Comparison of ENCODE assay signal across 9 cellular contexts in genomic region chr12:109844983-109845841, GRCh38. TPM values are rescaled to one million over a fixed set of nuclear protein-coding genes. Genes with fewer than 3 reads are reported as not detected.
DNase-seq lines count a peak whose midpoint lies in the region; ATAC-seq and TF ChIP-seq lines count a peak whose summit lies in the region.
"Had no signal": no experiment of that assay in that cellular context is flagged by ENCODE, and none has a peak within 500 bp of the region (broad histone marks: within the 10 kb centered on the region; RNA-seq: fewer than 3 reads in every experiment).

No MANE protein-coding gene starts in this region.

- H3K4me3 Mint-ChIP-seq in activated T-cell treated with anti-CD3 and anti-CD28 coated beads, Interleukin-2, amount 50 U/mL, for 4 hours: no peak overlapping the region
- H3K4me3 Mint-ChIP-seq in nephron progenitor cell: no peak overlapping the region

- no peaks in the 10 kb centered on the region for H3K36me3 ChIP-seq in PC-3 (ENCODE audit: low read depth, low read length)
- no peaks in the 10 kb centered on the region for H3K36me3 ChIP-seq in fibroblast of lung (ENCODE audit: control insufficient read depth, insufficient read depth, low read length)

- TF ChIP-seq EP300 in Ishikawa (IDR thresholded peaks at IDR 0.05; ENCODE audit: borderline replicate concordance): no peak

- H3K9me3 Mint-ChIP-seq in activated T-cell treated with anti-CD3 and anti-CD28 coated beads, Interleukin-2, amount 50 U/mL, for 4 hours: no peaks in the 10 kb centered on the region
- no peaks in the 10 kb centered on the region for H3K9me3 Mint-ChIP-seq in nephron progenitor cell

- H3K4me1 Mint-ChIP-seq in activated T-cell treated with anti-CD3 and anti-CD28 coated beads, Interleukin-2, amount 50 U/mL, for 4 hours (ENCODE audit: low read depth): peaks cover 2% of the 10 kb centered on the region
- H3K4me1 Mint-ChIP-seq in nephron progenitor cell: peaks cover 8% of the 10 kb centered on the region

- peak; percentile 99 for TF ChIP-seq CTCF in PC-3 (conservative IDR thresholded peaks at IDR 0.05; ENCODE audit: low read depth, low read length)
- peak; percentile 87 to 92 for TF ChIP-seq CTCF in fibroblast of lung (conservative IDR thresholded peaks at IDR 0.05 in 1 of 2, IDR thresholded peaks at IDR 0.05 in 1 of 2; ENCODE audit: low read depth in 1 of 2, low read length in 2 of 2)
- peak; percentile 99 for TF ChIP-seq CTCF in nephron progenitor cell (IDR thresholded peaks at IDR 0.05)

- no peaks in the 10 kb centered on the region for H4K20me1 ChIP-seq in PC-3 (ENCODE audit: low read length)
- H4K20me1 ChIP-seq in fibroblast of lung (ENCODE audit: control insufficient read depth, extremely low read depth, insufficient read depth, low read length): no peaks in the 10 kb centered on the region

- ATAC-seq in GM21447 (IDR thresholded peaks at IDR 0.05; ENCODE audit: unreplicated experiment) (peak; percentile 70), PC-3 (peak; percentile 81)
- peak; percentile 96 to 97 for ATAC-seq in activated T-cell treated with anti-CD3 and anti-CD28 coated beads, Interleukin-2, amount 50 U/mL, for 4 hours

- H2AFZ ChIP-seq in PC-3 (ENCODE audit: low read length) (peak overlapping the region; percentile 87), fibroblast of lung (ENCODE audit: low read length) (peak overlapping the region; percentile 84)

- H3K9me3 ChIP-seq in PC-3 (ENCODE audit: low read length) (no peaks in the 10 kb centered on the region), fibroblast of lung (ENCODE audit: control insufficient read depth, insufficient read depth, low read depth, low read length) (no peaks in the 10 kb centered on the region)

- DNase-seq in Caki2 (ENCODE audit: low read depth) (peak; percentile 73), PC-3 (peak; percentile 93), fibroblast of lung (ENCODE audit: low read depth in 2 of 2) (peak; percentile 63 to 74), nephron progenitor cell (peak; percentile 96)
- DNase-seq in activated T-cell treated with anti-CD3 and anti-CD28 coated beads, Interleukin-2, amount 50 U/mL, for 4 hours: peak; percentile 88
- peak; percentile 84 for DNase-seq in stimulated activated naive CD4-positive, alpha-beta T cell treated with Interleukin-2 at 50 U/mL for 16 hours (lab: John Stamatoyannopoulos, UW)

- no TSS peak for BruUV-seq in PC-3 (replicated peaks; lab: Mats Ljungman, UMichigan)

- in situ Hi-C loops in Caki2 (cut with HindIII; ENCODE audit: low pct_unique_long_range_greater_than_20kb, low sequenced_read_pairs): no loop called here

- H3K9me2 ChIP-seq in PC-3 (replicated peaks; ENCODE audit: low read length): no peaks in the 10 kb centered on the region

- H3K27me3 Mint-ChIP-seq in activated T-cell treated with anti-CD3 and anti-CD28 coated beads, Interleukin-2, amount 50 U/mL, for 4 hours (ENCODE audit: low read depth): no peaks in the 10 kb centered on the region
- no peaks in the 10 kb centered on the region for H3K27me3 Mint-ChIP-seq in nephron progenitor cell (ENCODE audit: low read depth, poor library complexity)

- no peak overlapping the region for H3K27ac ChIP-seq in PC-3 (ENCODE audit: low read length)
- no peak overlapping the region for H3K27ac ChIP-seq in fibroblast of lung (ENCODE audit: insufficient read depth, low read length)
- H3K27ac ChIP-seq: epithelial cell of prostate had no signal

- POLR2A ChIA-PET in PC-3 (lab: Charles Lee; ENCODE audit: unreplicated experiment): no interaction called here

- no peaks in the 10 kb centered on the region for H3K36me3 Mint-ChIP-seq in activated T-cell treated with anti-CD3 and anti-CD28 coated beads, Interleukin-2, amount 50 U/mL, for 4 hours (ENCODE audit: insufficient read depth)
- no peaks in the 10 kb centered on the region for H3K36me3 Mint-ChIP-seq in nephron progenitor cell (ENCODE audit: low read depth)

- H3K9ac ChIP-seq in PC-3 (ENCODE audit: low read length) (no peak overlapping the region), fibroblast of lung (ENCODE audit: insufficient read depth, low read length) (no peak overlapping the region)

- no peaks in the 10 kb centered on the region for H3K79me2 ChIP-seq in PC-3 (ENCODE audit: low read length)
- H3K79me2 ChIP-seq in fibroblast of lung (ENCODE audit: control insufficient read depth, insufficient read depth, low read length): no peaks in the 10 kb centered on the region

- peak overlapping the region; percentile 49; the same call in 1 of the 2 replicates for H3K4me3 ChIP-seq in PC-3 (ENCODE audit: low read length)
- peak overlapping the region in 3 of 4 experiments; percentile 26 to 45 (median 36) for H3K4me3 ChIP-seq in fibroblast of lung (replicated peaks in 1 of 4; ENCODE audit: control extremely low read depth in 1 of 4, insufficient read depth in 1 of 4, low read depth in 3 of 4, low read length in 4 of 4)

- H3K4me2 ChIP-seq in PC-3 (ENCODE audit: low read length) (peak overlapping the region; percentile 79), fibroblast of lung (ENCODE audit: extremely low read depth, insufficient read depth, low read length) (peak overlapping the region; percentile 91)

- H3K27me3 ChIP-seq in PC-3 (ENCODE audit: low read length) (no peaks in the 10 kb centered on the region), fibroblast of lung (ENCODE audit: control insufficient read depth, insufficient read depth, low read length) (no peaks in the 10 kb centered on the region)

- peak; percentile 88 for TF ChIP-seq RAD21 in Ishikawa (IDR thresholded peaks at IDR 0.05; ENCODE audit: low read depth)

- intact Hi-C loops in PC-3 (cut with micrococcal nuclease): loop anchor here (1.0 to 2.0 kb wide), 2 partner anchors 22 to 40 kb away; no protein-coding TSS in a partner anchor

- no peaks in the 10 kb centered on the region for H3F3A ChIP-seq in PC-3 (ENCODE audit: low read length, unreplicated experiment)

- CTCF ChIA-PET in PC-3 (lab: Charles Lee): interaction anchor here (0.5 to 1.9 kb wide), 11 partner anchors 10 to 247 kb away, joined by 3 to 12 read pairs (median 4); partner anchors contain the start of gene TRPV4

- H3K4me1 ChIP-seq in PC-3 (ENCODE audit: insufficient read depth, low read length): peaks cover 14% of the 10 kb centered on the region
- no peaks in the 10 kb centered on the region for H3K4me1 ChIP-seq in fibroblast of lung (ENCODE audit: control insufficient read depth, extremely low read depth, insufficient read depth, low read length)

- no peak overlapping the region for H3K27ac Mint-ChIP-seq in nephron progenitor cell

TF ChIP-seq in Ishikawa, 13 proteins besides CTCF, POLR2A, EP300 and RAD21:
- peak; percentile 27; the same call in 1 of the 2 replicates for TF ChIP-seq MAX (IDR thresholded peaks at IDR 0.05)
- TF ChIP-seq YY1 (IDR thresholded peaks at IDR 0.05; ENCODE audit: low read depth): no peak
- no peak for TF ChIP-seq TCF12 (IDR thresholded peaks at IDR 0.05; ENCODE audit: low read depth)
- TF ChIP-seq ZBTB7A (IDR thresholded peaks at IDR 0.05; ENCODE audit: low read depth): 0 out of 2 replicates have a peak, but pooled peaks have one; percentile 43
- TF ChIP-seq FOXM1 (IDR thresholded peaks at IDR 0.05; ENCODE audit: borderline replicate concordance, low read depth): no peak
- TF ChIP-seq USF1 (IDR thresholded peaks at IDR 0.05): no peak

RNA-seq across cellular contexts. Expression of gene TRPV4, which starts 12.0 kb away (rescaled TPM):
- total RNA-seq in Caki2 (2014; rRNA removed; shearing (Covaris generic); ENCODE audit: low replicate concordance): not detected in 2 replicates
- total RNA-seq in PC-3 (2014; rRNA removed): 1.6 and 2.4 TPM in 2 replicates
- total RNA-seq in activated T-cell treated with anti-CD3 and anti-CD28 coated beads, Interleukin-2, amount 50 U/mL, for 4 hours: not detected
- 0.51 and 0.66 TPM in 2 replicates for total RNA-seq in fibroblast of lung
- polyA plus RNA-seq in fibroblast of lung: 0.83 and 1.5 TPM in 2 replicates
- polyA plus RNA-seq in fibroblast of lung (2012): 0.65 and 1.6 TPM in 2 replicates
- polyA minus RNA-seq in fibroblast of lung (ENCODE audit: low replicate concordance): 1.6 and 7.0 TPM in 2 replicates

RNA-seq across cellular contexts. Expression of gene GLTP, which starts 35.1 kb away (rescaled TPM):
- 24.2 and 25.0 TPM in 2 replicates for total RNA-seq in Caki2 (2014; rRNA removed; shearing (Covaris generic); ENCODE audit: low replicate concordance)
- 78.2 and 82.6 TPM in 2 replicates for total RNA-seq in PC-3 (2014; rRNA removed)
- total RNA-seq in activated T-cell treated with anti-CD3 and anti-CD28 coated beads, Interleukin-2, amount 50 U/mL, for 4 hours: 10 to 100 TPM; 38.8 to 44.7 (median 40.0) TPM
- total RNA-seq in fibroblast of lung: 37.8 and 51.2 TPM in 2 replicates
- polyA plus RNA-seq in fibroblast of lung: 67.9 and 76.5 TPM in 2 replicates
- polyA plus RNA-seq in fibroblast of lung (2012): 54.5 and 62.9 TPM in 2 replicates
- 54.7 and 58.5 TPM in 2 replicates for polyA minus RNA-seq in fibroblast of lung (ENCODE audit: low replicate concordance)

RNA-seq across cellular contexts. Expression of gene TCHP, which starts 54.9 kb away (rescaled TPM):
- total RNA-seq in Caki2 (2014; rRNA removed; shearing (Covaris generic); ENCODE audit: low replicate concordance): 2.0 and 5.2 TPM in 2 replicates
- 21.6 and 42.8 TPM in 2 replicates for total RNA-seq in PC-3 (2014; rRNA removed)
- total RNA-seq in activated T-cell treated with anti-CD3 and anti-CD28 coated beads, Interleukin-2, amount 50 U/mL, for 4 hours: 10 to 100 TPM; 25.4 to 27.9 (median 25.4) TPM
- 9.2 and 9.4 TPM in 2 replicates for total RNA-seq in fibroblast of lung
- 10.3 and 14.0 TPM in 2 replicates for polyA plus RNA-seq in fibroblast of lung
- polyA plus RNA-seq in fibroblast of lung (2012): 14.8 and 17.6 TPM in 2 replicates
- polyA minus RNA-seq in fibroblast of lung (ENCODE audit: low replicate concordance): 2.2 and 6.0 TPM in 2 replicates
